ENCODE assay signal across 6 cellular contexts in the genomic region with DNA sequence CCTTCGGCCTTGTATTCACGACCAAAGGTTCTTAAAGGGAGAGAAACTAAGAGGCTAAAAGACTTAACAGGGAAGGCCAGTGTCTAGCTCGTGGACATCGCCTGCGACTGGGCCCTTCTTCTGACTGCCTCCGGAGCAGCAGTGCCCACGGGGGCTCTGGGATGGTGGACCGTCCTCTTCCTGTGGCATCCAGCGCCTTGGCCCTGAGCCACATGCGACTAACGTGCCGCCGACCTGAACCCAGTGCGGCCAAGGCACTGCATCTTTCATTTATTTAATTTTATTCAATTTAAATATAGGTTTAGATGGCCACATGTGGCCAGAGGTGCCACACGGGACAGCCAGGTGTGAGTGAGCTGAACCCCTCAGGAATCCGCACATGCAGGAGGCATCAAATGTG.
"Had no signal": no experiment of that assay in that cellular context is flagged by ENCODE, and none has a peak within 500 bp of the region (broad histone marks: within the 10 kb centered on the region; RNA-seq: fewer than 3 reads in every experiment).

No MANE protein-coding gene starts in this region.

- H3K9me3 Mint-ChIP-seq: H9 had no signal

- H3K27ac Mint-ChIP-seq: H9 had no signal

- H3K9ac ChIP-seq: GM23248 had no signal

- H3K27ac ChIP-seq: GM23248 had no signal

- ATAC-seq: K562 had no signal

- H3K4me3 Mint-ChIP-seq: H9 had no signal

- DNase-seq: GM23248, GOT3, H9, HCEC 1CT, IMR-90 had no signal

- H3K4me1 Mint-ChIP-seq: H9 had no signal

- H3K4me3 ChIP-seq: GM23248, K562 had no signal
